In the genomic region with DNA sequence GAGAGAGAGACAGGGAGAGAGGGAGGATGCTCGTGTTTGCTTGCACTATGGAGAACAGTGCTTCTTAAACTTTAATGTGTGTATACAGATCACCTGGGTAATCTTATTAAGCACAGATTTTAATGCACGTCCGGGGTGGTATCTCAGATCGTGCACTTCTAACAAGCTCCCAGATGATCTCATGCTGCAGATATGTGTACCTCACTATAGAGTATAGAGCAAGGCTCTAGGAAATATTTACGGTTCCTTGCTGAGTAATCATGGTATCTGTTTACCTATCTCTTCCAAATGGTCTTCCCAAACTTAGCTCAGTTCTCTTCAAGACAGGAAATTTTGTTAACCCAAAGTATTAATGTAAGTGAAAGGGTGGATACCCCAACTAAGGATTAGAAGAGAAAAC, we compare ENCODE assay signal across 22 cellular contexts.
A peak's percentile ranks its signal among the peaks of the same experiment; 100 is the strongest.
DNase-seq lines count a peak whose midpoint lies in the region; ATAC-seq, FAIRE-seq and TF ChIP-seq lines count a peak whose summit lies in the region.
"Had no signal": no experiment of that assay in that cellular context is flagged by ENCODE, and none has a peak within 500 bp of the region (broad histone marks: within the 10 kb centered on the region; RNA-seq: fewer than 3 reads in every experiment).

No MANE protein-coding gene starts in this region.

- H3K27me3 ChIP-seq in SK-N-SH (ENCODE audit: insufficient read depth): no peaks in the 10 kb centered on the region
- H3K27me3 ChIP-seq in kidney epithelial cell (ENCODE audit: control insufficient read depth, insufficient read depth, low read length): no peaks in the 10 kb centered on the region
- H3K27me3 ChIP-seq: BLaER1 treated with 17β-estradiol and CSF1 and Interleukin-3, amounts not matched to agents 10 nM and 100 nM; body of pancreas; colonic mucosa; heart left ventricle had no signal

- peaks cover 3% of the 10 kb centered on the region for H3F3A ChIP-seq in SK-N-SH (replicated peaks; ENCODE audit: insufficient read depth)

- no peaks in the 10 kb centered on the region for H3K9me3 ChIP-seq in SK-N-SH
- H3K9me3 ChIP-seq: BLaER1 treated with 17β-estradiol and CSF1 and Interleukin-3, amounts not matched to agents 10 nM and 100 nM; body of pancreas; colonic mucosa; heart left ventricle; lower lobe of right lung had no signal

- H3K4me2 ChIP-seq in SK-N-SH: peak overlapping the region; percentile 21
- H3K4me2 ChIP-seq: BLaER1 treated with 17β-estradiol and CSF1 and Interleukin-3, amounts not matched to agents 10 nM and 100 nM had no signal

- no peaks in the 10 kb centered on the region for H3K36me3 ChIP-seq in SK-N-SH (replicated peaks in 1 of 2; ENCODE audit: control insufficient read depth in 1 of 2, insufficient read depth in 2 of 2, low read length in 1 of 2)
- no peaks in the 10 kb centered on the region for H3K36me3 ChIP-seq in kidney epithelial cell (ENCODE audit: control insufficient read depth, insufficient read depth, low read length)
- H3K36me3 ChIP-seq: BLaER1 treated with 17β-estradiol and CSF1 and Interleukin-3, amounts not matched to agents 10 nM and 100 nM; colonic mucosa; heart left ventricle; lower lobe of right lung had no signal

- peak; percentile 39 for DNase-seq in A172 (ENCODE audit: low spot score)
- DNase-seq in HT1080 (ENCODE audit: low read depth): peak; percentile 37
- no peak for DNase-seq in SK-N-SH
- peak; percentile 2 for DNase-seq in kidney epithelial cell (ENCODE audit: low read depth)
- no peak for DNase-seq in GM19239 (ENCODE audit: insufficient read length, low spot score)
- no peak for DNase-seq in SKM-1 (lab: John Stamatoyannopoulos, UW; ENCODE audit: unreplicated experiment)
- DNase-seq in activated CD4-positive, alpha-beta memory T cell treated with anti-CD3 and anti-CD28 coated beads for 36 hours: no peak
- DNase-seq: body of pancreas; colonic mucosa; GM23248; heart left ventricle; KG1; lower lobe of right lung; NCI-H2029 treated with DMSO at 0.1 percent for 48 hours; NCI-H524; right cardiac atrium; stimulated activated CD8-positive, alpha-beta memory T cell treated with anti-CD3 and anti-CD28 coated beads, Interleukin-4, amount 100 ng/mL, for 48 hours; substantia nigra; T-helper 1 cell had no signal

- no peak overlapping the region for H3K27ac Mint-ChIP-seq in activated CD4-positive, alpha-beta memory T cell treated with anti-CD3 and anti-CD28 coated beads for 36 hours
- H3K27ac Mint-ChIP-seq: activated naive CD8-positive, alpha-beta T cell had no signal

- no peaks in the 10 kb centered on the region; the same call in 1 of the 2 replicates for H3K9me2 ChIP-seq in SK-N-SH

- FAIRE-seq in GM19239 (lab: Jason Lieb, UNC): no peak

- intact Hi-C loops in activated CD4-positive, alpha-beta memory T cell treated with anti-CD3 and anti-CD28 coated beads for 36 hours (cut with micrococcal nuclease): no loop called here

- no peaks in the 10 kb centered on the region for H3K27me3 Mint-ChIP-seq in activated CD4-positive, alpha-beta memory T cell treated with anti-CD3 and anti-CD28 coated beads for 36 hours
- H3K27me3 Mint-ChIP-seq: activated naive CD8-positive, alpha-beta T cell had no signal

- no peaks in the 10 kb centered on the region for H3K4me1 ChIP-seq in SK-N-SH (ENCODE audit: control insufficient read depth in 1 of 2, insufficient read depth in 2 of 2, low read depth in 1 of 2, low read length in 1 of 2)
- H3K4me1 ChIP-seq: BLaER1 treated with 17β-estradiol and CSF1 and Interleukin-3, amounts not matched to agents 10 nM and 100 nM; colonic mucosa; heart left ventricle; lower lobe of right lung had no signal

- H3K4me3 ChIP-seq in SK-N-SH (ENCODE audit: low read depth in 2 of 2, low read length in 1 of 2) (no peak overlapping the region; a peak in 1 of 4 replicates), kidney epithelial cell (ENCODE audit: low read depth, low read length) (no peak overlapping the region)
- H3K4me3 ChIP-seq: BLaER1 treated with 17β-estradiol and CSF1 and Interleukin-3, amounts not matched to agents 10 nM and 100 nM; body of pancreas; colonic mucosa; GM23248; heart left ventricle; lower lobe of right lung had no signal

- ATAC-seq in GM21515 (IDR thresholded peaks at IDR 0.05; ENCODE audit: unreplicated experiment): no peak
- ATAC-seq: body of pancreas, heart left ventricle, lower lobe of right lung, right cardiac atrium had no signal

- no peak overlapping the region for H3K9ac ChIP-seq in SK-N-SH
- H3K9ac ChIP-seq: BLaER1 treated with 17β-estradiol and CSF1 and Interleukin-3, amounts not matched to agents 10 nM and 100 nM; GM23248 had no signal

- no peak for TF ChIP-seq RAD21 in SK-N-SH (IDR thresholded peaks at IDR 0.05; ENCODE audit: low read length)

- H3K9me3 Mint-ChIP-seq in activated CD4-positive, alpha-beta memory T cell treated with anti-CD3 and anti-CD28 coated beads for 36 hours: peaks cover 2% of the 10 kb centered on the region

- no peak for TF ChIP-seq EP300 in SK-N-SH (IDR thresholded peaks at IDR 0.05; ENCODE audit: borderline replicate concordance in 1 of 2, low read depth in 1 of 2, low read length in 1 of 2)

- 5% methylated on average over 5 of the region's 5 CpGs for WGBS in SK-N-SH (ENCODE audit: low lambda C conversion rate)

- no peaks in the 10 kb centered on the region for H3K79me2 ChIP-seq in SK-N-SH (ENCODE audit: insufficient read depth)

- H3K4me1 Mint-ChIP-seq in activated CD4-positive, alpha-beta memory T cell treated with anti-CD3 and anti-CD28 coated beads for 36 hours (ENCODE audit: low read depth): no peaks in the 10 kb centered on the region

- H3K4me3 Mint-ChIP-seq in activated CD4-positive, alpha-beta memory T cell treated with anti-CD3 and anti-CD28 coated beads for 36 hours: no peak overlapping the region
- H3K4me3 Mint-ChIP-seq: activated naive CD8-positive, alpha-beta T cell had no signal

- no peaks in the 10 kb centered on the region for H4K20me1 ChIP-seq in SK-N-SH (ENCODE audit: insufficient read depth)
- H4K20me1 ChIP-seq: BLaER1 treated with 17β-estradiol and CSF1 and Interleukin-3, amounts not matched to agents 10 nM and 100 nM had no signal

- POLR2A ChIA-PET in SK-N-SH (lab: Yijun Ruan, JAX): no interaction called here
- POLR2A ChIA-PET in activated CD4-positive, alpha-beta memory T cell treated with anti-CD3 and anti-CD28 coated beads for 36 hours (lab: Charles Lee): no interaction called here

- H3K27ac ChIP-seq in SK-N-SH (ENCODE audit: low read depth in 2 of 2, low read length in 1 of 2): no peak overlapping the region
- H3K27ac ChIP-seq: BLaER1 treated with 17β-estradiol and CSF1 and Interleukin-3, amounts not matched to agents 10 nM and 100 nM; body of pancreas; colonic mucosa; GM23248; heart left ventricle; lower lobe of right lung had no signal

- CTCF ChIA-PET in SK-N-SH (lab: Yijun Ruan, JAX): no interaction called here
- CTCF ChIA-PET in activated CD4-positive, alpha-beta memory T cell treated with anti-CD3 and anti-CD28 coated beads for 36 hours (lab: Charles Lee): no interaction called here

- H3K36me3 Mint-ChIP-seq in activated CD4-positive, alpha-beta memory T cell treated with anti-CD3 and anti-CD28 coated beads for 36 hours: no peaks in the 10 kb centered on the region
- H3K36me3 Mint-ChIP-seq: activated naive CD8-positive, alpha-beta T cell had no signal

- 0 out of 2 replicates have a peak overlapping the region, but pooled peaks have one; percentile 1 for H2AFZ ChIP-seq in SK-N-SH (ENCODE audit: low read depth)
- H2AFZ ChIP-seq: GM23248 had no signal

- TF ChIP-seq CTCF in SK-N-SH (IDR thresholded peaks at IDR 0.05): no peak
- TF ChIP-seq CTCF in kidney epithelial cell (IDR thresholded peaks at IDR 0.05; ENCODE audit: insufficient read depth, low read length, poor library complexity, severe bottlenecking): no peak

TF ChIP-seq in SK-N-SH, 30 proteins besides CTCF, POLR2A, EP300 and RAD21 (continues in another document):
- no peak for TF ChIP-seq TEAD4 (IDR thresholded peaks at IDR 0.05; ENCODE audit: borderline replicate concordance, insufficient read depth)
- TF ChIP-seq POLR2AphosphoS5 (IDR thresholded peaks at IDR 0.05; ENCODE audit: low read depth, low read length): no peak
- TF ChIP-seq TAF1 (IDR thresholded peaks at IDR 0.05; ENCODE audit: borderline replicate concordance, low read depth, low read length): no peak
- TF ChIP-seq SMC3 (IDR thresholded peaks at IDR 0.05; ENCODE audit: low read depth, low read length): no peak
- TF ChIP-seq FOXM1 (IDR thresholded peaks at IDR 0.05; ENCODE audit: low read depth): no peak
- TF ChIP-seq REST (IDR thresholded peaks at IDR 0.05; ENCODE audit: low read depth, low read length): no peak
- no peak for TF ChIP-seq USF1 (IDR thresholded peaks at IDR 0.05; ENCODE audit: borderline replicate concordance, low read depth)

Comparison
In these comparisons a context has a peak if more than half of its experiments do, and no peak if none do; other contexts are left out.
1. DNase-seq: peak in A172 (single experiment), HT1080 (single experiment) and kidney epithelial cell (single experiment); none in SK-N-SH (single experiment), GM19239 (single experiment), SKM-1 (single experiment) and activated CD4-positive, alpha-beta memory T cell treated with anti-CD3 and anti-CD28 coated beads for 36 hours (single experiment).